In genomic region chr13:95181586-95181985, GRCh38 we compare ENCODE assay signal across 15 cellular contexts.
DNase-seq lines count a peak whose midpoint lies in the region; ATAC-seq and TF ChIP-seq lines count a peak whose summit lies in the region.
"Had no signal": no experiment of that assay in that cellular context is flagged by ENCODE, and none has a peak within 500 bp of the region (broad histone marks: within the 10 kb centered on the region; RNA-seq: fewer than 3 reads in every experiment).

No MANE protein-coding gene starts in this region.

- peaks cover 9% of the 10 kb centered on the region for H3K36me3 Mint-ChIP-seq in type B pancreatic cell

- peak overlapping the region; percentile 21 for H3K27ac ChIP-seq in cingulate gyrus (ENCODE audit: low read depth, low read length)
- H3K27ac ChIP-seq: foreskin keratinocyte had no signal

- no peaks in the 10 kb centered on the region for H3K27me3 Mint-ChIP-seq in type B pancreatic cell

- H3K27ac Mint-ChIP-seq in type B pancreatic cell = no peak overlapping the region

- no peak overlapping the region for H3K4me3 Mint-ChIP-seq in type B pancreatic cell
- H3K4me3 Mint-ChIP-seq: activated T-cell treated with anti-CD3 and anti-CD28 coated beads, Interleukin-2, amount 50 U/mL, for 4 hours had no signal

- H3K9me3 Mint-ChIP-seq in type B pancreatic cell = peaks cover 8% of the 10 kb centered on the region

- no peaks in the 10 kb centered on the region for H3K4me1 Mint-ChIP-seq in type B pancreatic cell (ENCODE audit: unreplicated experiment)

- no peak for TF ChIP-seq CTCF in type B pancreatic cell (conservative IDR thresholded peaks at IDR 0.05)

- DNase-seq in NOMO-1 (lab: John Stamatoyannopoulos, UW; ENCODE audit: unreplicated experiment in 2 of 2) = no peak
- DNase-seq in type B pancreatic cell (ENCODE audit: extremely low spot score, unreplicated experiment) = no peak
- no peak for DNase-seq in AML-193 (lab: John Stamatoyannopoulos, UW)
- DNase-seq: activated T-cell treated with anti-CD3 and anti-CD28 coated beads, Interleukin-2, amount 50 U/mL, for 4 hours; central memory CD4-positive, alpha-beta T cell; DND-41; foreskin keratinocyte; mesendoderm; right cardiac atrium; T-helper 9 cell had no signal

- ATAC-seq in GM18520 (IDR thresholded peaks at IDR 0.05; ENCODE audit: unreplicated experiment) (peak; percentile 51), GM21390 (IDR thresholded peaks at IDR 0.05; ENCODE audit: unreplicated experiment) (peak; percentile 88), HG03064 (IDR thresholded peaks at IDR 0.05; ENCODE audit: low read depth, unreplicated experiment) (peak; percentile 84), esophagus mucosa (no peak)
- ATAC-seq: foreskin keratinocyte had no signal
